18 cellular contexts compared by ENCODE assay signal in genomic region chr19:35345671-35346111, GRCh38. TPM values are rescaled to one million over a fixed set of nuclear protein-coding genes. Genes with fewer than 3 reads are reported as not detected.
DNase-seq lines count a peak whose midpoint lies in the region; ATAC-seq, FAIRE-seq and TF ChIP-seq lines count a peak whose summit lies in the region.
"Had no signal": no experiment of that assay in that cellular context is flagged by ENCODE, and none has a peak within 500 bp of the region (broad histone marks: within the 10 kb centered on the region; RNA-seq: fewer than 3 reads in every experiment).

No MANE protein-coding gene starts in this region.

- peaks cover 66% of the 10 kb centered on the region for H3K36me3 ChIP-seq in BLaER1

- peak overlapping the region; percentile 9 for H3K4me3 Mint-ChIP-seq in activated T-helper 1 cell treated with anti-CD3 and anti-CD28 coated beads, Interleukin-12 subunit alpha, Interleukin-12 subunit beta, Interleukin-2, Interleukin-4 antibody, amounts not matched to agents 30 ng/mL and 10 ng/mL and 1 ng/mL, durations not matched to agents 14 hours and 24 hours and 36 hours
- H3K4me3 Mint-ChIP-seq in neural crest cell, result no peak overlapping the region
- H3K4me3 Mint-ChIP-seq: mesothelial cell of epicardium had no signal

- peaks cover 6% of the 10 kb centered on the region for H3K27me3 Mint-ChIP-seq in activated T-helper 1 cell treated with anti-CD3 and anti-CD28 coated beads, Interleukin-12 subunit alpha, Interleukin-12 subunit beta, Interleukin-2, Interleukin-4 antibody, amounts not matched to agents 30 ng/mL and 10 ng/mL and 1 ng/mL, durations not matched to agents 14 hours and 24 hours and 36 hours (ENCODE audit: insufficient read depth)
- peaks cover 46% of the 10 kb centered on the region for H3K27me3 Mint-ChIP-seq in neural crest cell (ENCODE audit: low read depth)

- peak overlapping the region; percentile 64 for H3K9ac ChIP-seq in BLaER1
- H3K9ac ChIP-seq: parathyroid adenoma had no signal

- H3K27ac ChIP-seq in BLaER1, result peak overlapping the region; percentile 88
- H3K27ac ChIP-seq: C4-2B, parathyroid adenoma had no signal

- H3K27ac Mint-ChIP-seq in activated T-helper 1 cell treated with anti-CD3 and anti-CD28 coated beads, Interleukin-12 subunit alpha, Interleukin-12 subunit beta, Interleukin-2, Interleukin-4 antibody, amounts not matched to agents 30 ng/mL and 10 ng/mL and 1 ng/mL, durations not matched to agents 14 hours and 24 hours and 36 hours, result peak overlapping the region; percentile 99
- peak overlapping the region; percentile 47 for H3K27ac Mint-ChIP-seq in neural crest cell (ENCODE audit: unreplicated experiment)
- H3K27ac Mint-ChIP-seq: mesothelial cell of epicardium had no signal

- peaks cover 100% of the 10 kb centered on the region for H3K4me1 ChIP-seq in BLaER1

- H4K20me1 ChIP-seq in BLaER1, result peaks cover 35% of the 10 kb centered on the region; the same call in 1 of the 2 replicates

- TF ChIP-seq POLR2A in GM12892 (IDR thresholded peaks at IDR 0.05; ENCODE audit: low read depth, low read length), result peak; percentile 66

- intact Hi-C loops in activated T-helper 1 cell treated with anti-CD3 and anti-CD28 coated beads, Interleukin-12 subunit alpha, Interleukin-12 subunit beta, Interleukin-2, Interleukin-4 antibody, amounts not matched to agents 30 ng/mL and 10 ng/mL and 1 ng/mL, durations not matched to agents 14 hours and 24 hours and 36 hours (cut with micrococcal nuclease), result loop anchor here (2.0 to 5.0 kb wide), 4 partner anchors 39 to 203 kb away; partner anchors contain the start of gene FXYD7

- no peak for DNase-seq in GM12892 (ENCODE audit: insufficient read length)
- no peak for DNase-seq in activated T-helper 1 cell treated with anti-CD3 and anti-CD28 coated beads, Interleukin-12 subunit alpha, Interleukin-12 subunit beta, Interleukin-2, Interleukin-4 antibody, amounts not matched to agents 30 ng/mL and 10 ng/mL and 1 ng/mL, durations not matched to agents 14 hours and 24 hours and 36 hours (ENCODE audit: low spot score)
- no peak for DNase-seq in neural crest cell (ENCODE audit: low read depth, low spot score)
- no peak for DNase-seq in germinal center (ENCODE audit: low spot score)
- DNase-seq in urothelium cell line (ENCODE audit: low spot score), result no peak
- no peak for DNase-seq in HK-2 (ENCODE audit: unreplicated experiment)
- DNase-seq: central memory CD4-positive, alpha-beta T cell; DND-41; NCI-H2081 treated with DMSO at 0.1 percent for 48 hours; NCI-H82 had no signal

- no peaks in the 10 kb centered on the region for H3K9me3 ChIP-seq in BLaER1

- peak overlapping the region; percentile 93 for H3K4me2 ChIP-seq in BLaER1

- no peaks in the 10 kb centered on the region for H3K27me3 ChIP-seq in BLaER1

- H3K9me3 Mint-ChIP-seq in activated T-helper 1 cell treated with anti-CD3 and anti-CD28 coated beads, Interleukin-12 subunit alpha, Interleukin-12 subunit beta, Interleukin-2, Interleukin-4 antibody, amounts not matched to agents 30 ng/mL and 10 ng/mL and 1 ng/mL, durations not matched to agents 14 hours and 24 hours and 36 hours, result no peaks in the 10 kb centered on the region
- H3K9me3 Mint-ChIP-seq in neural crest cell, result no peaks in the 10 kb centered on the region
- H3K9me3 Mint-ChIP-seq: mesothelial cell of epicardium had no signal

- TF ChIP-seq CTCF in neural crest cell (conservative IDR thresholded peaks at IDR 0.05), result no peak

- 0 out of 2 replicates have a peak overlapping the region, but pooled peaks have one; percentile 20 for H3K4me3 ChIP-seq in BLaER1

- no peak for ATAC-seq in HG03045 (IDR thresholded peaks at IDR 0.05; ENCODE audit: unreplicated experiment)

- peaks cover 37% of the 10 kb centered on the region for H3K4me1 Mint-ChIP-seq in activated T-helper 1 cell treated with anti-CD3 and anti-CD28 coated beads, Interleukin-12 subunit alpha, Interleukin-12 subunit beta, Interleukin-2, Interleukin-4 antibody, amounts not matched to agents 30 ng/mL and 10 ng/mL and 1 ng/mL, durations not matched to agents 14 hours and 24 hours and 36 hours (ENCODE audit: low read depth)
- no peaks in the 10 kb centered on the region for H3K4me1 Mint-ChIP-seq in neural crest cell

- FAIRE-seq in GM12892 (lab: Jason Lieb, UNC) (peak; percentile 44), urothelium cell line (lab: Jason Lieb, UNC) (no peak)

- H3K36me3 Mint-ChIP-seq in activated T-helper 1 cell treated with anti-CD3 and anti-CD28 coated beads, Interleukin-12 subunit alpha, Interleukin-12 subunit beta, Interleukin-2, Interleukin-4 antibody, amounts not matched to agents 30 ng/mL and 10 ng/mL and 1 ng/mL, durations not matched to agents 14 hours and 24 hours and 36 hours (ENCODE audit: low read depth), result no peaks in the 10 kb centered on the region
- H3K36me3 Mint-ChIP-seq in neural crest cell (ENCODE audit: low read depth), result no peaks in the 10 kb centered on the region

RNA-seq across cellular contexts. Expression of gene FFAR1, which starts 2.0 kb away (rescaled TPM):
- polyA plus RNA-seq in GM12892 (2012; ENCODE audit: missing spikeins), result 1.3 TPM
- 0.12 and 0.18 TPM in 2 replicates for total RNA-seq in activated T-helper 1 cell treated with anti-CD3 and anti-CD28 coated beads, Interleukin-12 subunit alpha, Interleukin-12 subunit beta, Interleukin-2, Interleukin-4 antibody, amounts not matched to agents 30 ng/mL and 10 ng/mL and 1 ng/mL, durations not matched to agents 14 hours and 24 hours and 36 hours
- total RNA-seq in neural crest cell, result not detected in 2 replicates
- total RNA-seq: M059J; subcutaneous adipose tissue; T-helper 2 cell treated with Interferon-gamma antibody and Interleukin-4, amounts not matched to agents 100 ng/mL and 5 ng/mL, for 36 hours had no signal

RNA-seq across cellular contexts. Expression of gene FFAR3, which starts 12.6 kb away (rescaled TPM):
- polyA plus RNA-seq in GM12892 (2012; ENCODE audit: missing spikeins), result not detected
- total RNA-seq in activated T-helper 1 cell treated with anti-CD3 and anti-CD28 coated beads, Interleukin-12 subunit alpha, Interleukin-12 subunit beta, Interleukin-2, Interleukin-4 antibody, amounts not matched to agents 30 ng/mL and 10 ng/mL and 1 ng/mL, durations not matched to agents 14 hours and 24 hours and 36 hours, result 0.20 and 0.36 TPM in 2 replicates
- total RNA-seq in neural crest cell, result not detected in 2 replicates
- total RNA-seq: M059J; T-helper 2 cell treated with Interferon-gamma antibody and Interleukin-4, amounts not matched to agents 100 ng/mL and 5 ng/mL, for 36 hours had no signal

RNA-seq across cellular contexts. Expression of gene CD22, which starts 16.7 kb away (rescaled TPM):
- 225 TPM for polyA plus RNA-seq in GM12892 (2012; ENCODE audit: missing spikeins)
- 4.7 and 5.1 TPM in 2 replicates for total RNA-seq in activated T-helper 1 cell treated with anti-CD3 and anti-CD28 coated beads, Interleukin-12 subunit alpha, Interleukin-12 subunit beta, Interleukin-2, Interleukin-4 antibody, amounts not matched to agents 30 ng/mL and 10 ng/mL and 1 ng/mL, durations not matched to agents 14 hours and 24 hours and 36 hours
- not detected in 2 replicates for total RNA-seq in neural crest cell

RNA-seq across cellular contexts. Expression of gene GPR42, which starts 25.2 kb away (rescaled TPM):
- polyA plus RNA-seq in GM12892 (2012; ENCODE audit: missing spikeins), result not detected
- total RNA-seq in activated T-helper 1 cell treated with anti-CD3 and anti-CD28 coated beads, Interleukin-12 subunit alpha, Interleukin-12 subunit beta, Interleukin-2, Interleukin-4 antibody, amounts not matched to agents 30 ng/mL and 10 ng/mL and 1 ng/mL, durations not matched to agents 14 hours and 24 hours and 36 hours, result 0.20 TPM in 1 of 2 replicates, not detected in the other
- not detected in 2 replicates for total RNA-seq in neural crest cell
- total RNA-seq: M059J; mesothelial cell of epicardium; T-helper 2 cell treated with Interferon-gamma antibody and Interleukin-4, amounts not matched to agents 100 ng/mL and 5 ng/mL, for 36 hours had no signal

RNA-seq across cellular contexts. Expression of gene MAG, which starts 53.7 kb away (rescaled TPM):
- not detected for polyA plus RNA-seq in GM12892 (2012; ENCODE audit: missing spikeins)
- total RNA-seq in activated T-helper 1 cell treated with anti-CD3 and anti-CD28 coated beads, Interleukin-12 subunit alpha, Interleukin-12 subunit beta, Interleukin-2, Interleukin-4 antibody, amounts not matched to agents 30 ng/mL and 10 ng/mL and 1 ng/mL, durations not matched to agents 14 hours and 24 hours and 36 hours, result not detected in 2 replicates
- not detected in 2 replicates for total RNA-seq in neural crest cell
- total RNA-seq: M059J, subcutaneous adipose tissue had no signal
